ENCODE assay signal across 8 cellular contexts in genomic region chr9:2621678-2622360, GRCh38. TPM values are rescaled to one million over a fixed set of nuclear protein-coding genes. Genes with fewer than 3 reads are reported as not detected.
DNase-seq lines count a peak whose midpoint lies in the region; ATAC-seq and TF ChIP-seq lines count a peak whose summit lies in the region.

TSS of gene VLDLR (plus strand) at chr9:2621787. CDS start at chr9:2622190, 403 bp downstream.

- ATAC-seq in GM18868 (IDR thresholded peaks at IDR 0.05; ENCODE audit: unreplicated experiment) (peak; percentile 29), HG03159 (IDR thresholded peaks at IDR 0.05; ENCODE audit: unreplicated experiment) (peak; percentile 24), psoas muscle (peak; percentile 48 to 56 (median 52))

- H3K27ac ChIP-seq in OCI-LY7 (ENCODE audit: low read depth, low read length, poor library complexity, severe bottlenecking) (no peak within 1 kb of the TSS), psoas muscle (peak within 1 kb of the TSS; percentile 97)

- H3K4me1 ChIP-seq in OCI-LY7 (ENCODE audit: insufficient read depth, low read length, poor library complexity, severe bottlenecking) = no peaks in the 10 kb centered on the region
- peaks cover 17% of the 10 kb centered on the region for H3K4me1 ChIP-seq in psoas muscle

- H3K36me3 ChIP-seq in OCI-LY7 (ENCODE audit: insufficient read depth, low read length) (no peaks in the 10 kb centered on the region), psoas muscle (ENCODE audit: insufficient read depth in 1 of 2, low read depth in 1 of 2) (peaks cover 0 to 2% of the 10 kb centered on the region in 2 donors)

- no peaks in the 10 kb centered on the region for H3K79me2 ChIP-seq in OCI-LY7 (ENCODE audit: insufficient read depth, low read depth, low read length)

- peak within 1 kb of the TSS; percentile 24; the same call in 1 of the 2 replicates for H3K4me2 ChIP-seq in OCI-LY7 (ENCODE audit: low read length)

- H3K27me3 ChIP-seq in psoas muscle (ENCODE audit: insufficient read depth in 3 of 3, low read length in 2 of 3) = no peaks in the 10 kb centered on the region

- no peaks in the 10 kb centered on the region for H3K9me3 ChIP-seq in OCI-LY7 (ENCODE audit: low read length)
- no peaks in the 10 kb centered on the region for H3K9me3 ChIP-seq in psoas muscle

- H3K4me3 ChIP-seq in OCI-LY7 (ENCODE audit: low read depth, low read length, poor library complexity, severe bottlenecking) = no peak within 1 kb of the TSS
- peak within 1 kb of the TSS; percentile 90 for H3K4me3 ChIP-seq in psoas muscle

- CTCF ChIA-PET in OCI-LY7 (lab: Charles Lee; ENCODE audit: unreplicated experiment) = no interaction called here

- intact Hi-C loops in OCI-LY7 (cut with micrococcal nuclease; ENCODE audit: unreplicated experiment) = no loop called here
- intact Hi-C loops in psoas muscle (cut with DNase I) = loop anchor here (2.0 to 10.0 kb wide), 6 partner anchors 40 to 477 kb away; no protein-coding TSS in a partner anchor

- H3K9me2 ChIP-seq in OCI-LY7 (ENCODE audit: insufficient read depth, low read length) = no peaks in the 10 kb centered on the region

- DNase-seq in AML-193 (lab: John Stamatoyannopoulos, UW) = peak; percentile 17 to 49
- DNase-seq in OCI-LY7 (ENCODE audit: low spot score) = no peak
- DNase-seq in anterior cingulate cortex (lab: John Stamatoyannopoulos, UW) = peak in 50 of 58 donors; percentile 2 to 85 (median 71)
- DNase-seq in hepatic stellate cell (ENCODE audit: low spot score) = peak; percentile 22
- peak in 1 of 2 donors; percentile 72 for DNase-seq in psoas muscle
- DNase-seq in cerebellar nuclear complex (lab: John Stamatoyannopoulos, UW) = no peak

- TF ChIP-seq CTCF in OCI-LY7 (conservative IDR thresholded peaks at IDR 0.05; ENCODE audit: low read length) = no peak
- no peak for TF ChIP-seq CTCF in psoas muscle (IDR thresholded peaks at IDR 0.05)

- POLR2A ChIA-PET in OCI-LY7 (lab: Charles Lee) = no interaction called here

- H2AFZ ChIP-seq in OCI-LY7 (ENCODE audit: low read length) = no peak within 1 kb of the TSS

- WGBS in psoas muscle, 3 donors = 1% methylated on average over 32 to 71 of the region's 71 CpGs

- H4K20me1 ChIP-seq in OCI-LY7 (ENCODE audit: insufficient read depth, low read length) = no peaks in the 10 kb centered on the region

- no TSS peak for BruUV-seq in OCI-LY7 (replicated peaks; lab: Mats Ljungman, UMichigan)

RNA-seq across cellular contexts. Expression of gene VLDLR, which starts in this region (rescaled TPM):
- total RNA-seq in OCI-LY7 (2014; rRNA removed; shearing (Covaris generic)) = 0.05 and 0.06 TPM in 2 replicates
- 0.15 TPM in 1 of 2 replicates, not detected in the other for total RNA-seq in OCI-LY7 (2022)
- 10 to 100 TPM; 20.3 to 34.4 (median 28.3) TPM for total RNA-seq in psoas muscle
- 10 to 100 TPM in 1 of 3 donors, 1 to 10 TPM in 2; 7.9 to 10.3 (median 8.5) TPM for polyA plus RNA-seq in psoas muscle

Comparison
In these comparisons a context has a peak if more than half of its experiments do, and no peak if none do; other contexts are left out.
1. RNA of gene VLDLR (total RNA-seq): 20.3 to 34.4 TPM in psoas muscle; 0.05 to 0.15 TPM in OCI-LY7; every median in the first group is over 10 times any median in the second.
2. DNase-seq: peak in AML-193 (2 of 2), anterior cingulate cortex (50 of 58) and hepatic stellate cell (single experiment); none in OCI-LY7 (single experiment) and cerebellar nuclear complex (0 of 2).
3. Peak in every context shown above with its lines, with median percentiles within 50 percentile points of each other: ATAC-seq.